ENCODE assay signal across 23 cellular contexts in genomic region chr17:4045477-4045876, GRCh38.
DNase-seq lines count a peak whose midpoint lies in the region; ATAC-seq and TF ChIP-seq lines count a peak whose summit lies in the region.
"Had no signal": no experiment of that assay in that cellular context is flagged by ENCODE, and none has a peak within 500 bp of the region (broad histone marks: within the 10 kb centered on the region; RNA-seq: fewer than 3 reads in every experiment).

No MANE protein-coding gene starts in this region.

- peaks cover 64% of the 10 kb centered on the region for H3K36me3 ChIP-seq in CD4-positive, alpha-beta memory T cell (ENCODE audit: insufficient read depth, low read length)

- peaks cover 8% of the 10 kb centered on the region for H3K4me1 Mint-ChIP-seq in T-helper 1 cell treated with Interleukin-12 subunit alpha and Interleukin-12 subunit beta and Interleukin-4 antibody, amounts not matched to agents 30 μg/mL and 1 μg/mL, for 36 hours (ENCODE audit: low read depth)
- peaks cover 21 to 41% (median 31%) of the 10 kb centered on the region in 4 donors for H3K4me1 Mint-ChIP-seq in CD4-positive, alpha-beta memory T cell
- H3K4me1 Mint-ChIP-seq in T-helper 17 cell, result peaks cover 19% of the 10 kb centered on the region
- H3K4me1 Mint-ChIP-seq in immature natural killer cell, result peaks cover 42 to 43% of the 10 kb centered on the region in 2 donors
- H3K4me1 Mint-ChIP-seq: GM23338 had no signal

- H3K9me3 ChIP-seq in CD4-positive, alpha-beta memory T cell (ENCODE audit: control insufficient read depth in 1 of 2, low read length in 2 of 2), result no peaks in the 10 kb centered on the region
- H3K9me3 ChIP-seq in T-helper 17 cell (ENCODE audit: control insufficient read depth, low read length, poor library complexity, severe bottlenecking), result no peaks in the 10 kb centered on the region
- H3K9me3 ChIP-seq: Peyer's patch had no signal

- no peak overlapping the region for H3K27ac ChIP-seq in CD4-positive, alpha-beta memory T cell (ENCODE audit: low read depth, low read length)
- no peak overlapping the region for H3K27ac ChIP-seq in dorsolateral prefrontal cortex
- H3K27ac ChIP-seq: 22Rv1, C4-2B, Peyer's patch had no signal

- no peak for DNase-seq in T-helper 1 cell
- DNase-seq in CD4-positive, alpha-beta memory T cell, result peak in 4 of 5 donors; percentile 20 to 28 (median 20)
- DNase-seq in T-helper 17 cell, result no peak
- peak; percentile 22 to 38 (median 34) for DNase-seq in immature natural killer cell
- no peak for DNase-seq in NAMALWA (ENCODE audit: low spot score)
- no peak for DNase-seq in dorsolateral prefrontal cortex
- DNase-seq: AML-193, DMS153, GF-D8, HCEC 1CT, Kasumi-1, MM.1S, NCI-H1105, NCI-H2081, NCI-H446 treated with DMSO at 0.1 percent for 48 hours, NCI-H69, Peyer's patch had no signal

- peaks cover 55% of the 10 kb centered on the region for H3K36me3 Mint-ChIP-seq in T-helper 1 cell treated with Interleukin-12 subunit alpha and Interleukin-12 subunit beta and Interleukin-4 antibody, amounts not matched to agents 30 μg/mL and 1 μg/mL, for 36 hours (ENCODE audit: low read depth)
- H3K36me3 Mint-ChIP-seq in CD4-positive, alpha-beta memory T cell, result peaks cover 46 to 65% of the 10 kb centered on the region in 2 donors
- peaks cover 2% of the 10 kb centered on the region for H3K36me3 Mint-ChIP-seq in T-helper 17 cell (ENCODE audit: low read depth)
- peaks cover 19 to 46% (median 19%) of the 10 kb centered on the region in 3 donors for H3K36me3 Mint-ChIP-seq in immature natural killer cell

- no peaks in the 10 kb centered on the region for H3K27me3 ChIP-seq in CD4-positive, alpha-beta memory T cell (ENCODE audit: insufficient read depth, low read length)
- H3K27me3 ChIP-seq in dorsolateral prefrontal cortex, result no peaks in the 10 kb centered on the region
- H3K27me3 ChIP-seq: Peyer's patch had no signal

- peaks cover 42% of the 10 kb centered on the region for H3K4me1 ChIP-seq in CD4-positive, alpha-beta memory T cell (ENCODE audit: insufficient read depth, low read length)
- H3K4me1 ChIP-seq: Peyer's patch had no signal

- no peak overlapping the region for H3K4me3 ChIP-seq in CD4-positive, alpha-beta memory T cell (ENCODE audit: low read length in 2 of 2)
- H3K4me3 ChIP-seq in dorsolateral prefrontal cortex, result no peak overlapping the region
- H3K4me3 ChIP-seq: GM23338, Peyer's patch had no signal

- H3K27ac Mint-ChIP-seq in T-helper 1 cell treated with Interleukin-12 subunit alpha and Interleukin-12 subunit beta and Interleukin-4 antibody, amounts not matched to agents 30 μg/mL and 1 μg/mL, for 36 hours, result peak overlapping the region; percentile 52
- H3K27ac Mint-ChIP-seq in CD4-positive, alpha-beta memory T cell, result peak overlapping the region in 6 of 7 donors; percentile 37 to 89 (median 74)
- H3K27ac Mint-ChIP-seq in T-helper 17 cell (peak overlapping the region; percentile 51), immature natural killer cell (peak overlapping the region; percentile 91 to 99 (median 93))
- H3K27ac Mint-ChIP-seq: GM23338, IgD-negative memory B cell had no signal

- CTCF ChIA-PET in CD4-positive, alpha-beta memory T cell (lab: Charles Lee; ENCODE audit: partially characterized antibody), result interaction anchor here (0.8 to 2.1 kb wide), 6 partner anchors 13 to 80 kb away, joined by 3 to 8 read pairs (median 3); no protein-coding TSS in a partner anchor

- H3K9me3 Mint-ChIP-seq in T-helper 1 cell treated with Interleukin-12 subunit alpha and Interleukin-12 subunit beta and Interleukin-4 antibody, amounts not matched to agents 30 μg/mL and 1 μg/mL, for 36 hours, result no peaks in the 10 kb centered on the region
- H3K9me3 Mint-ChIP-seq in CD4-positive, alpha-beta memory T cell, result no peaks in the 10 kb centered on the region
- H3K9me3 Mint-ChIP-seq in immature natural killer cell, result no peaks in the 10 kb centered on the region
- H3K9me3 Mint-ChIP-seq: GM23338, IgD-negative memory B cell had no signal

- no peak for TF ChIP-seq CTCF in dorsolateral prefrontal cortex (IDR thresholded peaks at IDR 0.05 in 54 of 56, conservative IDR thresholded peaks at IDR 0.05 in 2 of 56; ENCODE audit: low read depth in 1 of 56, partially characterized antibody in 56 of 56)

- peak; percentile 39 for ATAC-seq in T-helper 17 cell
- no peak for ATAC-seq in GM21723 (IDR thresholded peaks at IDR 0.05; ENCODE audit: unreplicated experiment)
- ATAC-seq: GM23338 had no signal

- intact Hi-C loops in CD4-positive, alpha-beta memory T cell (cut with micrococcal nuclease), result loop anchor here (10.0 kb wide), 1 partner anchor 59 kb away; no protein-coding TSS in a partner anchor
- intact Hi-C loops in dorsolateral prefrontal cortex (cut with DNase I), result no loop called here

- H3K4me3 Mint-ChIP-seq in T-helper 1 cell treated with Interleukin-12 subunit alpha and Interleukin-12 subunit beta and Interleukin-4 antibody, amounts not matched to agents 30 μg/mL and 1 μg/mL, for 36 hours, result no peak overlapping the region
- peak overlapping the region in 6 of 8 donors; percentile 3 to 70 (median 44) for H3K4me3 Mint-ChIP-seq in CD4-positive, alpha-beta memory T cell
- peak overlapping the region; percentile 39 for H3K4me3 Mint-ChIP-seq in T-helper 17 cell
- H3K4me3 Mint-ChIP-seq in immature natural killer cell, result peak overlapping the region; percentile 22 to 76 (median 69)
- H3K4me3 Mint-ChIP-seq: GM23338, IgD-negative memory B cell had no signal

- POLR2A ChIA-PET in CD4-positive, alpha-beta memory T cell (lab: Charles Lee; ENCODE audit: partially characterized antibody), result interaction anchor here (0.6 to 1.2 kb wide), 3 partner anchors 12 to 272 kb away, joined by 3 to 4 read pairs (median 4); no protein-coding TSS in a partner anchor

- H3K27me3 Mint-ChIP-seq in T-helper 1 cell treated with Interleukin-12 subunit alpha and Interleukin-12 subunit beta and Interleukin-4 antibody, amounts not matched to agents 30 μg/mL and 1 μg/mL, for 36 hours (ENCODE audit: low read depth), result no peaks in the 10 kb centered on the region
- no peaks in the 10 kb centered on the region for H3K27me3 Mint-ChIP-seq in CD4-positive, alpha-beta memory T cell
- H3K27me3 Mint-ChIP-seq in T-helper 17 cell (no peaks in the 10 kb centered on the region), immature natural killer cell (ENCODE audit: low read depth in 3 of 3) (peaks cover 0 to 5% (median 2%) of the 10 kb centered on the region in 3 donors)
- H3K27me3 Mint-ChIP-seq: IgD-negative memory B cell had no signal

Comparison
In these comparisons a context has a peak if more than half of its experiments do, and no peak if none do; other contexts are left out.
1. DNase-seq: peak in CD4-positive, alpha-beta memory T cell (4 of 5) and immature natural killer cell (3 of 3); none in T-helper 1 cell (0 of 5), T-helper 17 cell (0 of 3), NAMALWA (single experiment) and dorsolateral prefrontal cortex (0 of 10).
2. Peak in every context shown above with its lines, with median percentiles within 50 percentile points of each other: H3K27ac Mint-ChIP-seq.